20 cellular contexts compared by ENCODE assay signal in genomic region chr7:159226303-159226702, GRCh38.
A peak's percentile ranks its signal among the peaks of the same experiment; 100 is the strongest.
DNase-seq lines count a peak whose midpoint lies in the region; ATAC-seq and TF ChIP-seq lines count a peak whose summit lies in the region.
"Had no signal": no experiment of that assay in that cellular context is flagged by ENCODE, and none has a peak within 500 bp of the region (broad histone marks: within the 10 kb centered on the region; RNA-seq: fewer than 3 reads in every experiment).

No MANE protein-coding gene starts in this region.

- POLR2A ChIA-PET in MCF 10A (lab: Yijun Ruan, JAX), result interaction anchor here (0.6 to 1.7 kb wide), 2 partner anchors 8 to 185 kb away, joined by 3 to 5 read pairs; no protein-coding TSS in a partner anchor

- no peaks in the 10 kb centered on the region for H3K9me3 Mint-ChIP-seq in MCF 10A (ENCODE audit: unreplicated experiment)
- H3K9me3 Mint-ChIP-seq: CD4-positive, alpha-beta memory T cell had no signal

- no peak overlapping the region for H3K27ac ChIP-seq in breast epithelium
- H3K27ac ChIP-seq in esophagus muscularis mucosa (replicated peaks in 1 of 4), result no peak overlapping the region
- peak overlapping the region; percentile 36 for H3K27ac ChIP-seq in vagina
- H3K27ac ChIP-seq: A549 had no signal

- H3K27me3 ChIP-seq in breast epithelium, result no peaks in the 10 kb centered on the region
- H3K27me3 ChIP-seq in esophagus muscularis mucosa, result no peaks in the 10 kb centered on the region
- no peaks in the 10 kb centered on the region for H3K27me3 ChIP-seq in vagina

- CTCF ChIA-PET in MCF 10A (lab: Yijun Ruan, JAX), result interaction anchor here (0.9 to 1.1 kb wide), 2 partner anchors 42 to 182 kb away, joined by 3 read pairs; no protein-coding TSS in a partner anchor

- no TSS peak for BruUV-seq in MCF 10A (replicated peaks; lab: Mats Ljungman, UMichigan)

- no peak overlapping the region for H3K4me3 Mint-ChIP-seq in MCF 10A (ENCODE audit: unreplicated experiment)
- H3K4me3 Mint-ChIP-seq: CD4-positive, alpha-beta memory T cell; HFFc6 had no signal

- peaks cover 37% of the 10 kb centered on the region for H3K27me3 Mint-ChIP-seq in MCF 10A (ENCODE audit: insufficient read depth, unreplicated experiment)
- H3K27me3 Mint-ChIP-seq: CD4-positive, alpha-beta memory T cell had no signal

- TF ChIP-seq CTCF in MCF 10A (IDR thresholded peaks at IDR 0.05; ENCODE audit: unreplicated experiment) (no peak), breast epithelium (IDR thresholded peaks at IDR 0.05) (no peak), esophagus muscularis mucosa (IDR thresholded peaks at IDR 0.05) (no peak), vagina (IDR thresholded peaks at IDR 0.05) (no peak)

- TF ChIP-seq EP300 in esophagus muscularis mucosa (IDR thresholded peaks at IDR 0.05), result no peak

- intact Hi-C loops in MCF 10A (cut with micrococcal nuclease) (no loop called here), breast epithelium (cut with DNase I; ENCODE audit: low total_unique reads) (no loop called here), esophagus muscularis mucosa (cut with DNase I) (no loop called here), vagina (cut with DNase I) (no loop called here)

- H3K36me3 Mint-ChIP-seq in MCF 10A (ENCODE audit: insufficient read depth, unreplicated experiment), result no peaks in the 10 kb centered on the region
- H3K36me3 Mint-ChIP-seq: CD4-positive, alpha-beta memory T cell had no signal

- no peaks in the 10 kb centered on the region for H3K4me1 ChIP-seq in breast epithelium
- H3K4me1 ChIP-seq in esophagus muscularis mucosa, result peaks cover 0 to 15% (median 6%) of the 10 kb centered on the region in 4 donors
- H3K4me1 ChIP-seq in vagina, result peaks cover 13% of the 10 kb centered on the region
- H3K4me1 ChIP-seq: A549, HAP-1 had no signal

- H3K4me3 ChIP-seq in breast epithelium, result no peak overlapping the region
- no peak overlapping the region for H3K4me3 ChIP-seq in esophagus muscularis mucosa
- H3K4me3 ChIP-seq in vagina, result no peak overlapping the region
- H3K4me3 ChIP-seq: A549, HAP-1 had no signal

- H3K27ac Mint-ChIP-seq in MCF 10A (ENCODE audit: low read depth, unreplicated experiment), result peak overlapping the region; percentile 60
- H3K27ac Mint-ChIP-seq: HFFc6 had no signal

- TF ChIP-seq POLR2A in breast epithelium (IDR thresholded peaks at IDR 0.05) (no peak), esophagus muscularis mucosa (IDR thresholded peaks at IDR 0.05; ENCODE audit: low read depth) (no peak), vagina (IDR thresholded peaks at IDR 0.05) (no peak)

- DNase-seq in MCF 10A (ENCODE audit: unreplicated experiment), result no peak
- no peak for DNase-seq in breast epithelium (ENCODE audit: low spot score in 2 of 2)
- peak; percentile 75 for DNase-seq in esophagus muscularis mucosa (ENCODE audit: extremely low spot score)
- DNase-seq in vagina (ENCODE audit: extremely low spot score in 2 of 2), result no peak
- DNase-seq in occipital lobe (lab: John Stamatoyannopoulos, UW), result no peak
- DNase-seq: 8988T; ACHN; AML-193; C1 segment of cervical spinal cord; Calu3; CD4-positive, alpha-beta memory T cell; COR-L47; DMS53; DMS79 treated with DMSO at 0.1 percent for 48 hours; GF-D8; GOT3; HFFc6 had no signal

- 71% methylated on average over 4 of the region's 4 CpGs for WGBS in esophagus muscularis mucosa

- H3K36me3 ChIP-seq in breast epithelium, result no peaks in the 10 kb centered on the region
- no peaks in the 10 kb centered on the region for H3K36me3 ChIP-seq in esophagus muscularis mucosa
- H3K36me3 ChIP-seq in vagina, result no peaks in the 10 kb centered on the region
- H3K36me3 ChIP-seq: HAP-1 had no signal

- ATAC-seq in GM18520 (IDR thresholded peaks at IDR 0.05; ENCODE audit: unreplicated experiment), result no peak
- ATAC-seq: A549 had no signal

- no peaks in the 10 kb centered on the region for H3K9me3 ChIP-seq in breast epithelium
- no peaks in the 10 kb centered on the region for H3K9me3 ChIP-seq in esophagus muscularis mucosa
- no peaks in the 10 kb centered on the region for H3K9me3 ChIP-seq in vagina
- H3K9me3 ChIP-seq: A549, HAP-1 had no signal

- peaks cover 14% of the 10 kb centered on the region for H3K4me1 Mint-ChIP-seq in MCF 10A (ENCODE audit: insufficient read depth, unreplicated experiment)
- H3K4me1 Mint-ChIP-seq: CD4-positive, alpha-beta memory T cell had no signal
